10 cellular contexts compared by ENCODE assay signal in genomic region chr7:137343483-137343841, GRCh38. TPM values are rescaled to one million over a fixed set of nuclear protein-coding genes. Genes with fewer than 3 reads are reported as not detected.
DNase-seq lines count a peak whose midpoint lies in the region; ATAC-seq, FAIRE-seq and TF ChIP-seq lines count a peak whose summit lies in the region.
"Had no signal": no experiment of that assay in that cellular context is flagged by ENCODE, and none has a peak within 500 bp of the region (broad histone marks: within the 10 kb centered on the region; RNA-seq: fewer than 3 reads in every experiment).

Gene PTN (minus strand): TSS chr7:137343733. CDS start chr7:137254973, 88,760 bp downstream.

- no peak for TF ChIP-seq POLR2A in A549 (IDR thresholded peaks at IDR 0.05; ENCODE audit: low read length)
- TF ChIP-seq POLR2A in HepG2 (IDR thresholded peaks at IDR 0.05; ENCODE audit: insufficient read depth in 1 of 2, low read depth in 2 of 2, low read length in 2 of 2) = no peak

- TF ChIP-seq RAD21 in A549 (conservative IDR thresholded peaks at IDR 0.05 in 1 of 2, IDR thresholded peaks at IDR 0.05 in 1 of 2) (no peak), HepG2 (CRISPR knock-in tag; IDR thresholded peaks at IDR 0.05) (no peak)

- no peaks in the 10 kb centered on the region for H3K9me3 Mint-ChIP-seq in activated CD4-positive, alpha-beta T cell treated with anti-CD3 and anti-CD28 coated beads, Interleukin-2, amount 10 ng/mL, durations not matched to agents 24 days and 14 days

- DNase-seq in A549 (ENCODE audit: low read depth in 1 of 2, low spot score in 1 of 2) (no peak), NCI-H2029 (lab: John Stamatoyannopoulos, UW) (peak; percentile 61), HepG2 (ENCODE audit: low spot score) (no peak), tibial artery (peak in 1 of 2 donors; percentile 31), OCI-M2 (lab: John Stamatoyannopoulos, UW; ENCODE audit: unreplicated experiment) (no peak)
- no peak for DNase-seq in activated CD4-positive, alpha-beta T cell treated with anti-CD3 and anti-CD28 coated beads, Interleukin-2, amount 10 ng/mL, durations not matched to agents 24 days and 14 days
- DNase-seq: DND-41 had no signal

- no peak within 1 kb of the TSS for H2AFZ ChIP-seq in HepG2 (ENCODE audit: low read length)

- H3K27ac Mint-ChIP-seq in activated CD4-positive, alpha-beta T cell treated with anti-CD3 and anti-CD28 coated beads, Interleukin-2, amount 10 ng/mL, durations not matched to agents 24 days and 14 days = no peak within 1 kb of the TSS

- POLR2A ChIA-PET in A549 (lab: Yijun Ruan, JAX) = no interaction called here
- POLR2A ChIA-PET in HepG2 (lab: Yijun Ruan, JAX) = no interaction called here

- ATAC-seq in A549 = peak; percentile 59 to 77; a peak in 5 of 6 replicates
- peak; percentile 79 for ATAC-seq in HepG2
- ATAC-seq in GM18517 (IDR thresholded peaks at IDR 0.05; ENCODE audit: unreplicated experiment) = no peak

- H3K27me3 Mint-ChIP-seq in activated CD4-positive, alpha-beta T cell treated with anti-CD3 and anti-CD28 coated beads, Interleukin-2, amount 10 ng/mL, durations not matched to agents 24 days and 14 days = peaks cover 6% of the 10 kb centered on the region

- in situ Hi-C loops in HepG2 (cut with HindIII; ENCODE audit: extremely low pct_ligation_motif_present, low pct_unique_long_range_greater_than_20kb) = no loop called here

- H3K4me3 ChIP-seq in A549 (no peak within 1 kb of the TSS), HepG2 (replicated peaks in 1 of 3; ENCODE audit: insufficient read depth in 1 of 3, low read depth in 2 of 3, low read length in 3 of 3) (no peak within 1 kb of the TSS), tibial artery (peak within 1 kb of the TSS; percentile 11 to 34)

- H3K4me1 ChIP-seq in A549 (no peaks in the 10 kb centered on the region), HepG2 (ENCODE audit: insufficient read depth, low read length) (no peaks in the 10 kb centered on the region), tibial artery (peaks cover 0 to 14% (median 3%) of the 10 kb centered on the region in 4 donors)

- under 1% methylated on average over 16 of the region's 16 CpGs for WGBS in A549 (ENCODE audit: missing lambda C conversion rate)
- WGBS in HepG2 (ENCODE audit: low lambda C conversion rate) = 3% methylated on average over 16 of the region's 16 CpGs

- H3K27me3 ChIP-seq in HepG2 (ENCODE audit: control insufficient read depth in 1 of 2, insufficient read depth in 2 of 2, low read length in 2 of 2) = peaks cover 1 to 16% of the 10 kb centered on the region in 2 experiments; a peak in 3 of 5 replicates
- H3K27me3 ChIP-seq in tibial artery = no peaks in the 10 kb centered on the region

- no peak within 1 kb of the TSS for H3K4me3 Mint-ChIP-seq in activated CD4-positive, alpha-beta T cell treated with anti-CD3 and anti-CD28 coated beads, Interleukin-2, amount 10 ng/mL, durations not matched to agents 24 days and 14 days

- H3K27ac ChIP-seq in A549 (no peak within 1 kb of the TSS), cingulate gyrus (ENCODE audit: low read depth, low read length) (peak within 1 kb of the TSS; percentile 87), HepG2 (ENCODE audit: extremely low read length, insufficient read depth, low read length) (no peak within 1 kb of the TSS), tibial artery (no peak within 1 kb of the TSS)
- H3K27ac ChIP-seq: VCaP had no signal

- H3K36me3 Mint-ChIP-seq in activated CD4-positive, alpha-beta T cell treated with anti-CD3 and anti-CD28 coated beads, Interleukin-2, amount 10 ng/mL, durations not matched to agents 24 days and 14 days (ENCODE audit: low read depth) = no peaks in the 10 kb centered on the region

- H3K4me2 ChIP-seq in A549 (peak within 1 kb of the TSS; percentile 45), HepG2 (ENCODE audit: low read depth, low read length) (0 out of 2 replicates have a peak within 1 kb of the TSS, but pooled peaks have one; percentile 14)

- BruUV-seq in HepG2 (replicated peaks; lab: Mats Ljungman, UMichigan) = no TSS peak

- intact Hi-C loops in HepG2 (cut with micrococcal nuclease; ENCODE audit: unreplicated experiment) (no loop called here), tibial artery (cut with DNase I; ENCODE audit: low total_unique reads) (no loop called here)
- intact Hi-C loops in activated CD4-positive, alpha-beta T cell treated with anti-CD3 and anti-CD28 coated beads, Interleukin-2, amount 10 ng/mL, durations not matched to agents 24 days and 14 days (cut with micrococcal nuclease) = no loop called here

- FAIRE-seq in A549 (lab: Jason Lieb, UNC) (no peak), HepG2 (lab: Jason Lieb, UNC) (no peak)

- H3K79me2 ChIP-seq in HepG2 (ENCODE audit: insufficient read depth, low read length) = no peaks in the 10 kb centered on the region

- H3K9ac ChIP-seq in HepG2 (ENCODE audit: insufficient read depth, low read depth, low read length) = no peak within 1 kb of the TSS

- TF ChIP-seq EP300 in A549 (IDR thresholded peaks at IDR 0.05) (no peak), HepG2 (IDR thresholded peaks at IDR 0.05; ENCODE audit: low read depth in 2 of 2, low read length in 2 of 2) (no peak), HepG2 (CRISPR knock-in tag; IDR thresholded peaks at IDR 0.05; ENCODE audit: borderline replicate concordance) (no peak)

- H3K36me3 ChIP-seq in HepG2 (replicated peaks in 1 of 2; ENCODE audit: control insufficient read depth in 1 of 2, insufficient read depth in 2 of 2, low read length in 2 of 2) (no peaks in the 10 kb centered on the region), tibial artery (no peaks in the 10 kb centered on the region)

- no peaks in the 10 kb centered on the region for H4K20me1 ChIP-seq in HepG2 (ENCODE audit: insufficient read depth, low read length)

- TF ChIP-seq CTCF in A549 (IDR thresholded peaks at IDR 0.05) = no peak
- no peak for TF ChIP-seq CTCF in HepG2 (CRISPR knock-in tag; IDR thresholded peaks at IDR 0.05)
- TF ChIP-seq CTCF in tibial artery (IDR thresholded peaks at IDR 0.05) = no peak

- CTCF ChIA-PET in A549 (lab: Yijun Ruan, JAX) = no interaction called here
- CTCF ChIA-PET in HepG2 (lab: Yijun Ruan, JAX; ENCODE audit: low intra/inter-chr PET ratio, low total read pairs) = no interaction called here

- no peaks in the 10 kb centered on the region for H3K4me1 Mint-ChIP-seq in activated CD4-positive, alpha-beta T cell treated with anti-CD3 and anti-CD28 coated beads, Interleukin-2, amount 10 ng/mL, durations not matched to agents 24 days and 14 days

- H3K9me3 ChIP-seq in A549 = no peaks in the 10 kb centered on the region
- H3K9me3 ChIP-seq in HepG2 (ENCODE audit: low read length) = no peaks in the 10 kb centered on the region
- no peaks in the 10 kb centered on the region for H3K9me3 ChIP-seq in tibial artery

TF ChIP-seq in A549, 52 proteins besides CTCF, POLR2A, EP300 and RAD21 (continues in another document):
- no peak for TF ChIP-seq FOSB (CRISPR knock-in tag; IDR thresholded peaks at IDR 0.05)
- TF ChIP-seq ATOH8 (CRISPR knock-in tag; IDR thresholded peaks at IDR 0.05; ENCODE audit: low read depth) = no peak
- no peak for TF ChIP-seq CBX8 (IDR thresholded peaks at IDR 0.05)

TF ChIP-seq in HepG2, 621 proteins besides CTCF, POLR2A, EP300 and RAD21 (continues in another document):
- TF ChIP-seq FOXP4 (CRISPR knock-in tag; IDR thresholded peaks at IDR 0.05) (no peak), WIZ (CRISPR knock-in tag; IDR thresholded peaks at IDR 0.05) (no peak)

RNA-seq across cellular contexts. Expression of gene PTN, which starts in this region (rescaled TPM):
- not detected in 2 replicates for polyA plus RNA-seq in A549 (2011; rRNA removed)
- polyA plus RNA-seq in A549 (2012; cell fraction: cytosol; rRNA removed) = not detected in 2 replicates
- not detected in 2 replicates for polyA plus RNA-seq in A549 (2012; cell fraction: nucleus; rRNA removed)
- not detected in 3 replicates for polyA plus RNA-seq in A549 (2017; fragmentation: RNase III; extraction: RNeasy Plus Mini Kit Qiagen cat#74134 plus additional on column Dnase treatment)
- 0.34 TPM in 1 of 2 replicates, not detected in the other for polyA minus RNA-seq in A549 (2011; rRNA and poly(A)+ RNA removed)
- total RNA-seq in HepG2 (2016; rRNA removed; fragmentation: Illumina TruSeq; extraction: Trizol) = not detected in 2 replicates
- total RNA-seq in HepG2 (2016; cell fraction: cytosol; rRNA removed; fragmentation: Illumina TruSeq; extraction: Trizol; ENCODE audit: low read depth) = not detected in 2 replicates
- total RNA-seq in HepG2 (2016; cell fraction: insoluble cytoplasmic fraction; rRNA removed; fragmentation: Illumina TruSeq; extraction: Trizol) = not detected in 2 replicates
- not detected in 2 replicates for total RNA-seq in HepG2 (2016; cell fraction: membrane; rRNA removed; fragmentation: Illumina TruSeq; extraction: Trizol)
- total RNA-seq in HepG2 (2016; cell fraction: nucleus; rRNA removed; fragmentation: Illumina TruSeq; extraction: Trizol) = not detected in 2 replicates
- polyA plus RNA-seq in HepG2 (2011; rRNA removed) = not detected in 2 replicates
- not detected in 2 replicates for polyA plus RNA-seq in HepG2 (2011; cell fraction: cytosol; rRNA removed)
- not detected in 2 replicates for polyA plus RNA-seq in HepG2 (2011; cell fraction: nucleus; rRNA removed)
- polyA plus RNA-seq in HepG2 (2012) = not detected in 2 replicates
- polyA plus RNA-seq in HepG2 (2016; cell fraction: cytosol; fragmentation: Illumina TruSeq; extraction: Trizol; ENCODE audit: low read depth) = not detected in 2 replicates
- polyA plus RNA-seq in HepG2 (2016; cell fraction: insoluble cytoplasmic fraction; fragmentation: Illumina TruSeq; extraction: Trizol; ENCODE audit: low read depth) = not detected in 2 replicates
- not detected in 2 replicates for polyA plus RNA-seq in HepG2 (2016; cell fraction: membrane; fragmentation: Illumina TruSeq; extraction: Trizol; ENCODE audit: low read depth)
- polyA plus RNA-seq in HepG2 (2016; cell fraction: nucleus; fragmentation: Illumina TruSeq; extraction: Trizol; ENCODE audit: insufficient read depth, low read depth) = not detected in 2 replicates
- not detected in 2 replicates for polyA minus RNA-seq in HepG2 (2011; rRNA and poly(A)+ RNA removed; ENCODE audit: low replicate concordance)
- polyA minus RNA-seq in HepG2 (2011; cell fraction: cytosol; rRNA and poly(A)+ RNA removed) = not detected in 2 replicates
- not detected in 2 replicates for polyA minus RNA-seq in HepG2 (2011; cell fraction: nucleus; rRNA and poly(A)+ RNA removed)
- not detected in 2 replicates for total RNA-seq in activated CD4-positive, alpha-beta T cell treated with anti-CD3 and anti-CD28 coated beads, Interleukin-2, amount 10 ng/mL, durations not matched to agents 24 days and 14 days

Comparison
In these comparisons a context has a peak if more than half of its experiments do, and no peak if none do; other contexts are left out.
1. Peak in ATAC-seq and H3K4me2 ChIP-seq in A549; RNA of the gene not detected or under 1 TPM.
2. Peak in ATAC-seq and H3K4me2 ChIP-seq in HepG2; RNA of the gene not detected or under 1 TPM.
3. H3K4me3 ChIP-seq: peak in tibial artery (2 of 2); none in A549 (single experiment) and HepG2 (0 of 3).